ENCODE assay signal across 8 cellular contexts in genomic region chr4:83334425-83335241, GRCh38. TPM values are rescaled to one million over a fixed set of nuclear protein-coding genes. Genes with fewer than 3 reads are reported as not detected.
DNase-seq lines count a peak whose midpoint lies in the region; ATAC-seq and TF ChIP-seq lines count a peak whose summit lies in the region.

HPSE (minus strand) TSS chr4:83334848; CDS start chr4:83334782, 66 bp downstream.

- H3K4me3 ChIP-seq in fibroblast of the aortic adventitia (ENCODE audit: low read depth, low read length) (peak within 1 kb of the TSS; percentile 66), neural cell (ENCODE audit: low read length) (peak within 1 kb of the TSS; percentile 70), stomach smooth muscle (ENCODE audit: low read length in 2 of 2) (peak within 1 kb of the TSS; percentile 49 to 63)

- H3K27me3 ChIP-seq in neural cell (ENCODE audit: insufficient read depth, low read depth, low read length) = peaks cover 42% of the 10 kb centered on the region
- peaks cover 14 to 17% of the 10 kb centered on the region in 2 donors for H3K27me3 ChIP-seq in stomach smooth muscle (ENCODE audit: control insufficient read depth in 1 of 2, insufficient read depth in 2 of 2, low read length in 2 of 2)

- peak within 1 kb of the TSS; percentile 52 for H3K9ac ChIP-seq in neural cell (ENCODE audit: low read length)
- no peak within 1 kb of the TSS for H3K9ac ChIP-seq in stomach smooth muscle (ENCODE audit: low read length in 2 of 2)

- TF ChIP-seq EP300 in neural cell (conservative IDR thresholded peaks at IDR 0.05; ENCODE audit: poor library complexity, severe bottlenecking) = no peak

- no peaks in the 10 kb centered on the region for H3K79me2 ChIP-seq in neural cell (replicated peaks; ENCODE audit: insufficient read depth, low read length)

- H4K20me1 ChIP-seq in neural cell (ENCODE audit: insufficient read depth) = no peaks in the 10 kb centered on the region

- TF ChIP-seq CTCF in fibroblast of the aortic adventitia (IDR thresholded peaks at IDR 0.05; ENCODE audit: insufficient read depth, low read length) = no peak
- TF ChIP-seq CTCF in neural cell (IDR thresholded peaks at IDR 0.05; ENCODE audit: poor library complexity, severe bottlenecking) = no peak

- no peak for TF ChIP-seq RAD21 in neural cell (conservative IDR thresholded peaks at IDR 0.05)

- peaks cover 8% of the 10 kb centered on the region for H3K4me1 ChIP-seq in stomach smooth muscle (ENCODE audit: control insufficient read depth, insufficient read depth, low read length)

- no peaks in the 10 kb centered on the region for H3K9me3 ChIP-seq in neural cell (ENCODE audit: low read length)
- no peaks in the 10 kb centered on the region for H3K9me3 ChIP-seq in stomach smooth muscle (ENCODE audit: control insufficient read depth in 2 of 2, low read length in 2 of 2)

- peak; percentile 93 for DNase-seq in COLO668 (lab: John Stamatoyannopoulos, UW; ENCODE audit: unreplicated experiment)
- peak; percentile 34 for DNase-seq in HuH-7 (ENCODE audit: low spot score)
- DNase-seq in OCI-M1 (lab: John Stamatoyannopoulos, UW) = peak; percentile 50
- peak; percentile 52 for DNase-seq in activated T-helper 1 cell treated with Interleukin-2 at 50 U/mL for 16 hours (ENCODE audit: low read depth)
- DNase-seq in fibroblast of the aortic adventitia (ENCODE audit: low read depth) = peak; percentile 56

- H2AFZ ChIP-seq in neural cell (ENCODE audit: low read depth, low read length) = peak within 1 kb of the TSS; percentile 40

- H3K9me2 ChIP-seq in neural cell (ENCODE audit: insufficient read depth, low read length) = no peaks in the 10 kb centered on the region

- peak within 1 kb of the TSS; percentile 74 for H3K4me2 ChIP-seq in neural cell (ENCODE audit: low read length)

- peak; percentile 75 for ATAC-seq in GM21423 (IDR thresholded peaks at IDR 0.05; ENCODE audit: unreplicated experiment)

- H3K27ac ChIP-seq in neural cell (ENCODE audit: low read length) (no peak within 1 kb of the TSS), stomach smooth muscle (ENCODE audit: low read length) (no peak within 1 kb of the TSS)

- no peaks in the 10 kb centered on the region for H3F3A ChIP-seq in neural cell (ENCODE audit: insufficient read depth, low read length, poor library complexity, severe bottlenecking)

- H3K36me3 ChIP-seq in neural cell (ENCODE audit: insufficient read depth, low read length) = no peaks in the 10 kb centered on the region
- no peaks in the 10 kb centered on the region for H3K36me3 ChIP-seq in stomach smooth muscle (ENCODE audit: control insufficient read depth in 2 of 2, insufficient read depth in 2 of 2, low read length in 2 of 2)

TF ChIP-seq in neural cell, 6 proteins besides CTCF, POLR2A, EP300 and RAD21:
- TF ChIP-seq MXI1 (conservative IDR thresholded peaks at IDR 0.05; ENCODE audit: poor library complexity, severe bottlenecking) = peak; percentile 62
- TF ChIP-seq REST (IDR thresholded peaks at IDR 0.05; ENCODE audit: borderline replicate concordance) = no peak

RNA-seq across cellular contexts. Expression of gene HPSE, which starts in this region (rescaled TPM):
- 0.27 and 2.7 TPM in 2 replicates for total RNA-seq in fibroblast of the aortic adventitia (ENCODE audit: low replicate concordance)
- 0.16 TPM in 1 of 2 replicates, not detected in the other for polyA plus RNA-seq in neural cell
- 0.24 TPM in 1 of 2 replicates, not detected in the other for polyA minus RNA-seq in neural cell

Comparison
In these comparisons a context has a peak if more than half of its experiments do, and no peak if none do; other contexts are left out.
1. DNase-seq: peak in every context shown above with its lines; median percentile 93 in COLO668; 56 in fibroblast of the aortic adventitia; 52 in activated T-helper 1 cell treated with Interleukin-2 at 50 U/mL for 16 hours; 50 in OCI-M1; 34 in HuH-7.